In genomic region chr11:2807801-2808241, GRCh38 we compare ENCODE assay signal across 9 cellular contexts.
DNase-seq lines count a peak whose midpoint lies in the region; ATAC-seq and TF ChIP-seq lines count a peak whose summit lies in the region.
"Had no signal": no experiment of that assay in that cellular context is flagged by ENCODE, and none has a peak within 500 bp of the region (broad histone marks: within the 10 kb centered on the region; RNA-seq: fewer than 3 reads in every experiment).

No MANE protein-coding gene starts in this region.

- ATAC-seq in Right ventricle myocardium inferior: no peak
- ATAC-seq in right cardiac atrium: no peak
- ATAC-seq in HG03108 (IDR thresholded peaks at IDR 0.05; ENCODE audit: unreplicated experiment): no peak
- ATAC-seq in GM18517 (IDR thresholded peaks at IDR 0.05; ENCODE audit: unreplicated experiment): no peak

- H3K36me3 ChIP-seq in right atrium auricular region: no peaks in the 10 kb centered on the region
- no peaks in the 10 kb centered on the region for H3K36me3 ChIP-seq in OCI-LY7 (ENCODE audit: insufficient read depth, low read length)

- H3K9me3 ChIP-seq in right atrium auricular region (no peaks in the 10 kb centered on the region), right cardiac atrium (ENCODE audit: control insufficient read depth, low read length) (no peaks in the 10 kb centered on the region), OCI-LY7 (ENCODE audit: low read length) (no peaks in the 10 kb centered on the region)

- no peaks in the 10 kb centered on the region for H3K79me2 ChIP-seq in OCI-LY7 (ENCODE audit: insufficient read depth, low read depth, low read length)

- H4K20me1 ChIP-seq in OCI-LY7 (ENCODE audit: insufficient read depth, low read length): no peaks in the 10 kb centered on the region

- TF ChIP-seq CTCF in right atrium auricular region (IDR thresholded peaks at IDR 0.05) (no peak), OCI-LY7 (conservative IDR thresholded peaks at IDR 0.05; ENCODE audit: low read length) (no peak)

- CTCF ChIA-PET in OCI-LY7 (lab: Charles Lee; ENCODE audit: unreplicated experiment): no interaction called here

- no TSS peak for BruUV-seq in OCI-LY7 (replicated peaks; lab: Mats Ljungman, UMichigan)

- intact Hi-C loops in Right ventricle myocardium inferior (cut with DNase I) (no loop called here), right cardiac atrium (cut with DNase I) (no loop called here), posterior cingulate gyrus (cut with DNase I) (no loop called here), OCI-LY7 (cut with micrococcal nuclease; ENCODE audit: unreplicated experiment) (no loop called here)

- no peak overlapping the region for H3K4me2 ChIP-seq in OCI-LY7 (ENCODE audit: low read length)

- POLR2A ChIA-PET in OCI-LY7 (lab: Charles Lee): no interaction called here

- H3K4me3 ChIP-seq in right atrium auricular region (no peak overlapping the region), right cardiac atrium (ENCODE audit: low read length) (no peak overlapping the region), OCI-LY7 (ENCODE audit: low read depth, low read length, poor library complexity, severe bottlenecking) (no peak overlapping the region)

- no peaks in the 10 kb centered on the region for H3K9me2 ChIP-seq in OCI-LY7 (ENCODE audit: insufficient read depth, low read length)

- H3K27ac ChIP-seq in right atrium auricular region: no peak overlapping the region
- H3K27ac ChIP-seq in right cardiac atrium (ENCODE audit: low read length): no peak overlapping the region
- H3K27ac ChIP-seq in OCI-LY7 (ENCODE audit: low read depth, low read length, poor library complexity, severe bottlenecking): no peak overlapping the region

- H3K27me3 ChIP-seq in right atrium auricular region (no peaks in the 10 kb centered on the region), right cardiac atrium (ENCODE audit: control insufficient read depth, insufficient read depth) (no peaks in the 10 kb centered on the region)

- DNase-seq in Right ventricle myocardium inferior (ENCODE audit: missing footprints) (peak; percentile 60), right atrium auricular region (ENCODE audit: low spot score) (no peak), right cardiac atrium (peak; percentile 19 to 62 (median 60)), posterior cingulate gyrus (peak in 9 of 10 donors; percentile 1 to 84 (median 12)), NK-92 (lab: John Stamatoyannopoulos, UW; ENCODE audit: unreplicated experiment) (no peak), OCI-LY7 (ENCODE audit: low spot score) (no peak)
- DNase-seq: KBM-7 had no signal

- no peak overlapping the region for H2AFZ ChIP-seq in OCI-LY7 (ENCODE audit: low read length)

- WGBS in right cardiac atrium: 80% methylated on average over 11 of the region's 11 CpGs

- H3K4me1 ChIP-seq in right atrium auricular region: peaks cover 0 to 55% of the 10 kb centered on the region in 2 donors
- H3K4me1 ChIP-seq in right cardiac atrium (ENCODE audit: control insufficient read depth, insufficient read depth, low read length): peaks cover 18% of the 10 kb centered on the region
- no peaks in the 10 kb centered on the region for H3K4me1 ChIP-seq in OCI-LY7 (ENCODE audit: insufficient read depth, low read length, poor library complexity, severe bottlenecking)

Comparison
In these comparisons a context has a peak if more than half of its experiments do, and no peak if none do; other contexts are left out.
1. DNase-seq: peak in Right ventricle myocardium inferior (single experiment), right cardiac atrium (3 of 3) and posterior cingulate gyrus (9 of 10); none in right atrium auricular region (single experiment), NK-92 (single experiment) and OCI-LY7 (single experiment).